In the genomic region with DNA sequence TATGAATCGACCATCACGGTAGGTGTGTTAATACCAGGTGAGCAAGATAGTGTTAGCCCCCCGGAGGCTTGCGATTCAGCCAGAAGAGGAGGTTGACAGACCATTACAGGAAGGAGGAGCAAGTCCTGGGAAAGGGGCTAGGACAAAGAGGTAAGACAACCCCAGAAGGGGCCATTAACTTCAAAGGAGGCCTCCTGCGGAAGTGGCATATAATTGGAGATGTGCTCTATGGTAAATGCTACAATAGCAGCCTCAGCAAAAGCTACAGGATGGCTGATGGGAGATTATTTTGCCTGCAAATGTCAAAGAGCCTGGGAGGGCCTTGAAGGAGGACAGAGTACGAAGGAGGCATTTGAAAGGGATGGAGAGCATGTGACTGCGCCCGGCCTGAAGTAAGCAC, we compare ENCODE assay signal across 15 cellular contexts.
"Had no signal": no experiment of that assay in that cellular context is flagged by ENCODE, and none has a peak within 500 bp of the region (broad histone marks: within the 10 kb centered on the region; RNA-seq: fewer than 3 reads in every experiment).

No MANE protein-coding gene starts in this region.

- H3K9me3 Mint-ChIP-seq: activated CD4-positive, alpha-beta memory T cell treated with anti-CD3 and anti-CD28 coated beads for 36 hours; stimulated activated naive B cell treated with anti-CD40 and anti-IgM and Interleukin-4, amounts not matched to agents 10 μg/mL and 1 μg/mL and 100 μg/mL, for 72 hours had no signal

- H3K27ac ChIP-seq: gastrocnemius medialis, heart left ventricle, lower lobe of right lung, thyroid gland, uterus had no signal

- H3K4me1 ChIP-seq: gastrocnemius medialis, lower lobe of right lung, uterus had no signal

- H3K27me3 Mint-ChIP-seq: activated CD4-positive, alpha-beta memory T cell treated with anti-CD3 and anti-CD28 coated beads for 36 hours; activated CD8-positive, alpha-beta memory T cell treated with anti-CD3 and anti-CD28 coated beads, Interleukin-2, amount 10 ng/mL, durations not matched to agents 7 days and 5 days; stimulated activated naive B cell treated with anti-CD40 and anti-IgM and Interleukin-4, amounts not matched to agents 10 μg/mL and 1 μg/mL and 100 μg/mL, for 72 hours had no signal

- H3K4me3 ChIP-seq: gastrocnemius medialis, heart left ventricle, lower lobe of right lung, thyroid gland, uterus had no signal

- DNase-seq: activated CD4-positive, alpha-beta memory T cell treated with anti-CD3 and anti-CD28 coated beads for 36 hours; activated CD4-positive, alpha-beta T cell treated with anti-CD3 and anti-CD28 coated beads for 1 hour; activated CD8-positive, alpha-beta memory T cell treated with anti-CD3 and anti-CD28 coated beads, Interleukin-2, amount 10 ng/mL, durations not matched to agents 7 days and 5 days; activated naive CD4-positive, alpha-beta T cell treated with anti-CD3 and anti-CD28 coated beads, Interleukin-2, amount 50 U/mL, for 16 hours; activated T-cell treated with anti-CD3 and anti-CD28 coated beads, Interleukin-2, amount 50 U/mL, for 1 hour; gastrocnemius medialis; heart left ventricle; kidney glomerular epithelial cell; lower lobe of right lung; posterior cingulate gyrus; retina; stimulated activated CD4-positive, alpha-beta T cell treated with anti-CD3 and anti-CD28 coated beads, Interleukin-2, amount 100 ng/mL, for 48 hours; stimulated activated naive B cell treated with anti-CD40 and anti-IgM and Interleukin-4, amounts not matched to agents 10 μg/mL and 1 μg/mL and 100 μg/mL, for 72 hours; thyroid gland; uterus had no signal

- H3K27ac Mint-ChIP-seq: activated CD4-positive, alpha-beta memory T cell treated with anti-CD3 and anti-CD28 coated beads for 36 hours; activated CD8-positive, alpha-beta memory T cell treated with anti-CD3 and anti-CD28 coated beads, Interleukin-2, amount 10 ng/mL, durations not matched to agents 7 days and 5 days; stimulated activated naive B cell treated with anti-CD40 and anti-IgM and Interleukin-4, amounts not matched to agents 10 μg/mL and 1 μg/mL and 100 μg/mL, for 72 hours had no signal

- H3K9me3 ChIP-seq: gastrocnemius medialis, heart left ventricle, lower lobe of right lung, thyroid gland, uterus had no signal

- H3K36me3 Mint-ChIP-seq: activated CD4-positive, alpha-beta memory T cell treated with anti-CD3 and anti-CD28 coated beads for 36 hours; activated CD8-positive, alpha-beta memory T cell treated with anti-CD3 and anti-CD28 coated beads, Interleukin-2, amount 10 ng/mL, durations not matched to agents 7 days and 5 days; stimulated activated naive B cell treated with anti-CD40 and anti-IgM and Interleukin-4, amounts not matched to agents 10 μg/mL and 1 μg/mL and 100 μg/mL, for 72 hours had no signal

- H3K4me3 Mint-ChIP-seq: activated CD4-positive, alpha-beta memory T cell treated with anti-CD3 and anti-CD28 coated beads for 36 hours; activated CD8-positive, alpha-beta memory T cell treated with anti-CD3 and anti-CD28 coated beads, Interleukin-2, amount 10 ng/mL, durations not matched to agents 7 days and 5 days; stimulated activated naive B cell treated with anti-CD40 and anti-IgM and Interleukin-4, amounts not matched to agents 10 μg/mL and 1 μg/mL and 100 μg/mL, for 72 hours had no signal

- ATAC-seq: activated CD8-positive, alpha-beta memory T cell treated with anti-CD3 and anti-CD28 coated beads, Interleukin-2, amount 10 ng/mL, durations not matched to agents 7 days and 5 days; gastrocnemius medialis; heart left ventricle; lower lobe of right lung; stimulated activated naive B cell treated with anti-CD40 and anti-IgM and Interleukin-4, amounts not matched to agents 10 μg/mL and 1 μg/mL and 100 μg/mL, for 72 hours had no signal

- H3K36me3 ChIP-seq: gastrocnemius medialis, heart left ventricle, lower lobe of right lung, thyroid gland, uterus had no signal

- H3K4me1 Mint-ChIP-seq: activated CD8-positive, alpha-beta memory T cell treated with anti-CD3 and anti-CD28 coated beads, Interleukin-2, amount 10 ng/mL, durations not matched to agents 7 days and 5 days; stimulated activated naive B cell treated with anti-CD40 and anti-IgM and Interleukin-4, amounts not matched to agents 10 μg/mL and 1 μg/mL and 100 μg/mL, for 72 hours had no signal

- H3K27me3 ChIP-seq: gastrocnemius medialis, heart left ventricle, thyroid gland, uterus had no signal
